Comparison of ENCODE assay signal across 31 cellular contexts in genomic region chr14:103772078-103772712, GRCh38.
"Had no signal": no experiment of that assay in that cellular context is flagged by ENCODE, and none has a peak within 500 bp of the region (broad histone marks: within the 10 kb centered on the region; RNA-seq: fewer than 3 reads in every experiment).

No MANE protein-coding gene starts in this region.

- H3K9ac ChIP-seq: KMS-11 had no signal

- H3K9me3 Mint-ChIP-seq: activated naive CD4-positive, alpha-beta T cell treated with anti-CD3 and anti-CD28 coated beads, Interleukin-2, amount 50 U/mL, for 24 hours; activated T-helper 17 cell treated with anti-CD3 and anti-CD28 coated beads, Interleukin-2, amount 50 U/mL, for 72 hours had no signal

- H3K4me3 Mint-ChIP-seq: activated B cell treated with CpG ODN at 0.5 μM for 24 hours; activated CD4-positive, alpha-beta memory T cell treated with anti-CD3 and anti-CD28 coated beads for 36 hours; activated naive CD4-positive, alpha-beta T cell treated with anti-CD3 and anti-CD28 coated beads, Interleukin-2, amount 50 U/mL, for 24 hours; activated naive CD8-positive, alpha-beta T cell treated with anti-CD3 and anti-CD28 coated beads, Interleukin-2, amount 10 ng/mL, durations not matched to agents 7 days and 5 days; activated T-helper 17 cell treated with anti-CD3 and anti-CD28 coated beads, Interleukin-2, amount 50 U/mL, for 72 hours had no signal

- H3K9me3 ChIP-seq: ascending aorta had no signal

- H3K27me3 Mint-ChIP-seq: activated B cell treated with CpG ODN at 0.5 μM for 24 hours; activated CD4-positive, alpha-beta memory T cell treated with anti-CD3 and anti-CD28 coated beads for 36 hours; activated naive CD4-positive, alpha-beta T cell treated with anti-CD3 and anti-CD28 coated beads, Interleukin-2, amount 50 U/mL, for 24 hours; activated naive CD8-positive, alpha-beta T cell treated with anti-CD3 and anti-CD28 coated beads, Interleukin-2, amount 10 ng/mL, durations not matched to agents 7 days and 5 days; activated T-helper 17 cell treated with anti-CD3 and anti-CD28 coated beads, Interleukin-2, amount 50 U/mL, for 72 hours had no signal

- H3K27ac Mint-ChIP-seq: activated B cell treated with CpG ODN at 0.5 μM for 24 hours; activated CD4-positive, alpha-beta memory T cell treated with anti-CD3 and anti-CD28 coated beads for 36 hours; activated naive CD4-positive, alpha-beta T cell treated with anti-CD3 and anti-CD28 coated beads, Interleukin-2, amount 50 U/mL, for 24 hours; activated naive CD8-positive, alpha-beta T cell treated with anti-CD3 and anti-CD28 coated beads, Interleukin-2, amount 10 ng/mL, durations not matched to agents 7 days and 5 days; activated T-helper 17 cell treated with anti-CD3 and anti-CD28 coated beads, Interleukin-2, amount 50 U/mL, for 72 hours had no signal

- H3K4me1 Mint-ChIP-seq: activated B cell treated with CpG ODN at 0.5 μM for 24 hours; activated naive CD4-positive, alpha-beta T cell treated with anti-CD3 and anti-CD28 coated beads, Interleukin-2, amount 50 U/mL, for 24 hours; activated naive CD8-positive, alpha-beta T cell treated with anti-CD3 and anti-CD28 coated beads, Interleukin-2, amount 10 ng/mL, durations not matched to agents 7 days and 5 days; activated T-helper 17 cell treated with anti-CD3 and anti-CD28 coated beads, Interleukin-2, amount 50 U/mL, for 72 hours had no signal

- H3K4me3 ChIP-seq: ascending aorta, cardiac muscle cell had no signal

- H3K4me1 ChIP-seq: ascending aorta had no signal

- H3K27ac ChIP-seq: ascending aorta, cardiac muscle cell, KMS-11, VCaP had no signal

- H3K27me3 ChIP-seq: ascending aorta, cardiac muscle cell had no signal

- ATAC-seq: activated T-helper 17 cell treated with anti-CD3 and anti-CD28 coated beads, Interleukin-2, amount 50 U/mL, for 72 hours had no signal

- H3K4me2 ChIP-seq: KMS-11 had no signal

- DNase-seq: activated B cell treated with CpG ODN at 0.5 μM for 24 hours; activated CD4-positive, alpha-beta memory T cell treated with anti-CD3 and anti-CD28 coated beads for 36 hours; activated CD4-positive, alpha-beta T cell treated with anti-CD3 and anti-CD28 coated beads for 4 hours; activated CD4-positive, alpha-beta T cell treated with anti-CD3 and anti-CD28 coated beads, Interleukin-2, amount 50 U/mL, for 1 hour; activated CD4-positive, CD25-positive, alpha-beta regulatory T cell treated with anti-CD3 and anti-CD28 coated beads, Interleukin-2, amount 50 U/mL, for 72 hours; activated CD8-positive, alpha-beta memory T cell treated with anti-CD3 and anti-CD28 coated beads, Interleukin-2, amount 50 U/mL, for 4 hours; activated gamma-delta T cell; activated naive CD4-positive, alpha-beta T cell treated with Interleukin-2 at 50 U/mL for 16 hours; activated naive CD8-positive, alpha-beta T cell treated with anti-CD3 and anti-CD28 coated beads, Interleukin-2, amount 10 ng/mL, durations not matched to agents 7 days and 5 days; activated T-cell treated with anti-CD3 and anti-CD28 coated beads for 4 hours; activated T-cell treated with anti-CD3 and anti-CD28 coated beads, Interleukin-2, amount 50 U/mL, for 48 hours; amygdala; NCI-H1092 treated with DMSO at 0.1 percent for 48 hours; NCI-H1417; NCI-H146; NCI-H187; NCI-H2081; NCI-H226; NCI-H446 treated with DMSO at 0.1 percent for 48 hours; NCI-H524; Right ventricle myocardium superior; SW 1271; T-helper 1 cell; T-helper 2 cell; T-helper 9 cell had no signal
